29 cellular contexts compared by ENCODE assay signal in genomic region chr10:67077376-67077775, GRCh38.
DNase-seq lines count a peak whose midpoint lies in the region; ATAC-seq, FAIRE-seq and TF ChIP-seq lines count a peak whose summit lies in the region.
"Had no signal": no experiment of that assay in that cellular context is flagged by ENCODE, and none has a peak within 500 bp of the region (broad histone marks: within the 10 kb centered on the region; RNA-seq: fewer than 3 reads in every experiment).

No MANE protein-coding gene starts in this region.

- CTCF ChIA-PET in Calu3 (lab: Charles Lee) = no interaction called here

- H3K4me3 Mint-ChIP-seq in Calu3 (ENCODE audit: low read depth, unreplicated experiment) = no peak overlapping the region
- H3K4me3 Mint-ChIP-seq: CD4-positive, alpha-beta memory T cell had no signal

- no TSS peak for BruUV-seq in Calu3 (replicated peaks; lab: Mats Ljungman, UMichigan)

- H3K27ac ChIP-seq in hepatocyte (no peak overlapping the region), right lobe of liver (no peak overlapping the region)
- H3K27ac ChIP-seq: BLaER1 treated with 17β-estradiol and CSF1 and Interleukin-3, amounts not matched to agents 10 nM and 100 nM; SJSA1 had no signal

- intact Hi-C loops in Calu3 (cut with micrococcal nuclease; ENCODE audit: unreplicated experiment) (loop anchor here (5.0 kb wide), 1 partner anchor 40 kb away; no protein-coding TSS in a partner anchor), right lobe of liver (cut with DNase I) (no loop called here)

- H3K27ac Mint-ChIP-seq in Calu3 (ENCODE audit: unreplicated experiment) = peak overlapping the region; percentile 56
- H3K27ac Mint-ChIP-seq: CD4-positive, alpha-beta memory T cell had no signal

- no peaks in the 10 kb centered on the region for H3K9me3 ChIP-seq in hepatocyte (ENCODE audit: low read depth)
- H3K9me3 ChIP-seq in right lobe of liver = peaks cover 0 to 3% (median 0%) of the 10 kb centered on the region in 4 donors
- H3K9me3 ChIP-seq: BLaER1 treated with 17β-estradiol and CSF1 and Interleukin-3, amounts not matched to agents 10 nM and 100 nM; HAP-1; MG63; SJSA1 had no signal

- no peak for DNase-seq in Calu3
- peak; percentile 12 for DNase-seq in NCI-H460 (ENCODE audit: extremely low read depth, low read depth)
- DNase-seq in bronchial epithelial cell (ENCODE audit: low read depth) = peak; percentile 12
- DNase-seq in hepatocyte (ENCODE audit: low spot score) = peak; percentile 8
- no peak for DNase-seq in right lobe of liver
- DNase-seq in DMS153 treated with DMSO at 0.1 percent for 48 hours (lab: John Stamatoyannopoulos, UW; ENCODE audit: unreplicated experiment) = no peak
- DNase-seq: CD4-positive, alpha-beta memory T cell; COR-L47; DMS 273 treated with DMSO at 0.1 percent for 48 hours; DMS79 treated with DMSO at 0.1 percent for 48 hours; GF-D8; GOT3; KBM-7; MG63; NCI-H1105 treated with DMSO at 0.1 percent for 48 hours; NCI-H146; NCI-H1930; NCI-H2107; NCI-H446; NCI-H526; Right ventricle myocardium superior; RPMI8226 had no signal

- no peaks in the 10 kb centered on the region for H3K36me3 ChIP-seq in bronchial epithelial cell (ENCODE audit: control insufficient read depth, insufficient read depth, low read length)
- H3K36me3 ChIP-seq in hepatocyte (replicated peaks; ENCODE audit: insufficient read depth, low read depth) = no peaks in the 10 kb centered on the region
- H3K36me3 ChIP-seq in right lobe of liver = no peaks in the 10 kb centered on the region
- H3K36me3 ChIP-seq: BLaER1 treated with 17β-estradiol and CSF1 and Interleukin-3, amounts not matched to agents 10 nM and 100 nM; HAP-1; MG63; SJSA1 had no signal

- H3K9me3 Mint-ChIP-seq in Calu3 (ENCODE audit: low read depth, unreplicated experiment) = no peaks in the 10 kb centered on the region

- H3K27me3 Mint-ChIP-seq in Calu3 (ENCODE audit: unreplicated experiment) = no peaks in the 10 kb centered on the region

- H3K9me2 ChIP-seq in hepatocyte (replicated peaks; ENCODE audit: insufficient read depth) = no peaks in the 10 kb centered on the region

- TF ChIP-seq CTCF in Calu3 (IDR thresholded peaks at IDR 0.05; ENCODE audit: unreplicated experiment) = no peak
- no peak for TF ChIP-seq CTCF in bronchial epithelial cell (IDR thresholded peaks at IDR 0.05; ENCODE audit: insufficient read depth, low read length, severe bottlenecking)
- TF ChIP-seq CTCF in hepatocyte (IDR thresholded peaks at IDR 0.05; ENCODE audit: poor library complexity) = no peak
- no peak for TF ChIP-seq CTCF in right lobe of liver (IDR thresholded peaks at IDR 0.05)

- no peak overlapping the region for H2AFZ ChIP-seq in hepatocyte

- TF ChIP-seq POLR2A in right lobe of liver (IDR thresholded peaks at IDR 0.05) = no peak

- H3K4me1 ChIP-seq in hepatocyte (ENCODE audit: insufficient read depth) = peaks cover 8% of the 10 kb centered on the region
- H3K4me1 ChIP-seq in right lobe of liver = peaks cover 0 to 18% (median 7%) of the 10 kb centered on the region in 4 donors
- H3K4me1 ChIP-seq: BLaER1 treated with 17β-estradiol and CSF1 and Interleukin-3, amounts not matched to agents 10 nM and 100 nM; HAP-1; SJSA1 had no signal

- H3K4me3 ChIP-seq in bronchial epithelial cell (ENCODE audit: low read depth, low read length) (no peak overlapping the region), hepatocyte (no peak overlapping the region), right lobe of liver (no peak overlapping the region)
- H3K4me3 ChIP-seq: BLaER1 treated with 17β-estradiol and CSF1 and Interleukin-3, amounts not matched to agents 10 nM and 100 nM; HAP-1; MG63; SJSA1 had no signal

- H3K4me2 ChIP-seq in hepatocyte = no peak overlapping the region
- H3K4me2 ChIP-seq: BLaER1 treated with 17β-estradiol and CSF1 and Interleukin-3, amounts not matched to agents 10 nM and 100 nM had no signal

- H3K27me3 ChIP-seq in bronchial epithelial cell (ENCODE audit: control insufficient read depth, insufficient read depth, low read length) (no peaks in the 10 kb centered on the region), hepatocyte (no peaks in the 10 kb centered on the region), right lobe of liver (no peaks in the 10 kb centered on the region)
- H3K27me3 ChIP-seq: BLaER1 treated with 17β-estradiol and CSF1 and Interleukin-3, amounts not matched to agents 10 nM and 100 nM; MG63; SJSA1 had no signal

- WGBS in hepatocyte (ENCODE audit: low lambda C conversion rate, missing lambda C conversion rate) = 100% methylated on average over 1 of the region's 1 CpG
- WGBS in right lobe of liver (ENCODE audit: insufficient coverage, low coverage, low lambda C conversion rate, missing lambda C conversion rate) = 84% methylated on average over 1 of the region's 1 CpG

- no peaks in the 10 kb centered on the region for H3K79me2 ChIP-seq in hepatocyte

- ATAC-seq in right lobe of liver (no peak), HG03565 (IDR thresholded peaks at IDR 0.05; ENCODE audit: unreplicated experiment) (no peak)

- H3K4me1 Mint-ChIP-seq in Calu3 (ENCODE audit: low read depth, unreplicated experiment) = peaks cover 9% of the 10 kb centered on the region
- H3K4me1 Mint-ChIP-seq: CD4-positive, alpha-beta memory T cell had no signal

- no peak for FAIRE-seq in bronchial epithelial cell (lab: Jason Lieb, UNC)
- FAIRE-seq: A204.1, GM12891, HTR-8/SVneo had no signal

- H3K36me3 Mint-ChIP-seq in Calu3 (ENCODE audit: insufficient read depth, unreplicated experiment) = no peaks in the 10 kb centered on the region
- H3K36me3 Mint-ChIP-seq: CD4-positive, alpha-beta memory T cell had no signal

- no peaks in the 10 kb centered on the region for H4K20me1 ChIP-seq in hepatocyte (ENCODE audit: insufficient read depth, poor library complexity, severe bottlenecking)
- H4K20me1 ChIP-seq: BLaER1 treated with 17β-estradiol and CSF1 and Interleukin-3, amounts not matched to agents 10 nM and 100 nM had no signal

Comparison
In these comparisons a context has a peak if more than half of its experiments do, and no peak if none do; other contexts are left out.
1. DNase-seq: peak in NCI-H460 (single experiment), bronchial epithelial cell (single experiment) and hepatocyte (single experiment); none in Calu3 (single experiment), right lobe of liver (0 of 3) and DMS153 treated with DMSO at 0.1 percent for 48 hours (single experiment).